In genomic region chr14:62711351-62712023, GRCh38 we compare ENCODE assay signal across 29 cellular contexts.
DNase-seq lines count a peak whose midpoint lies in the region; ATAC-seq lines count a peak whose summit lies in the region.
"Had no signal": no experiment of that assay in that cellular context is flagged by ENCODE, and none has a peak within 500 bp of the region (broad histone marks: within the 10 kb centered on the region; RNA-seq: fewer than 3 reads in every experiment).

No MANE protein-coding gene starts in this region.

- intact Hi-C loops in aorta (cut with DNase I) = no loop called here

- H3K27me3 ChIP-seq in neuronal stem cell (ENCODE audit: control insufficient read depth in 3 of 3, insufficient read depth in 3 of 3, low read depth in 1 of 3, low read length in 3 of 3) (no peaks in the 10 kb centered on the region), aorta (ENCODE audit: control insufficient read depth in 1 of 2, insufficient read depth in 2 of 2, low read length in 1 of 2) (no peaks in the 10 kb centered on the region)
- H3K27me3 ChIP-seq: adrenal gland, brain microvascular endothelial cell, Peyer's patch, SJSA1, stomach, tibial artery had no signal

- ATAC-seq in aorta (ENCODE audit: low FRiP score) = no peak
- ATAC-seq: lower lobe of right lung; mucosa of descending colon; natural killer cell treated with Interleukin-12 subunit alpha and Interleukin-12 subunit beta and Interleukin-15 and Interleukin-18, amount 100 ng/mL, for 72 hours had no signal

- H3K4me2 ChIP-seq in neuronal stem cell (ENCODE audit: insufficient read depth, low read length, poor library complexity, severe bottlenecking) = no peak overlapping the region

- H3K27ac ChIP-seq in neuronal stem cell (replicated peaks; ENCODE audit: low read length) = no peak overlapping the region
- H3K27ac ChIP-seq in aorta (ENCODE audit: low read depth in 1 of 2, low read length in 2 of 2) = no peak overlapping the region
- H3K27ac ChIP-seq: adrenal gland, brain microvascular endothelial cell, GM23248, lower lobe of right lung, Peyer's patch, SJSA1, skin epidermis, stomach, tibial artery had no signal

- no peaks in the 10 kb centered on the region for H3K9me3 ChIP-seq in neuronal stem cell (replicated peaks in 1 of 2; ENCODE audit: control insufficient read depth in 2 of 2, insufficient read depth in 1 of 2, low read depth in 1 of 2, low read length in 2 of 2)
- H3K9me3 ChIP-seq in aorta (ENCODE audit: control insufficient read depth, low read length) = no peaks in the 10 kb centered on the region
- H3K9me3 ChIP-seq: adrenal gland, lower lobe of right lung, Peyer's patch, SJSA1, stomach, tibial artery had no signal

- H4K91ac ChIP-seq in neuronal stem cell (ENCODE audit: low read depth, low read length, poor library complexity) = no peak overlapping the region

- DNase-seq in NCI-H1092 treated with DMSO at 0.1 percent for 48 hours (lab: John Stamatoyannopoulos, UW) = peak; percentile 54
- DNase-seq in NCI-H1092 (lab: John Stamatoyannopoulos, UW) = no peak
- peak; percentile 32 for DNase-seq in NCI-H2107 (lab: John Stamatoyannopoulos, UW)
- DNase-seq in SHP77 (lab: John Stamatoyannopoulos, UW) = peak; percentile 12 to 23
- DNase-seq in neuronal stem cell (ENCODE audit: low spot score) = no peak
- DNase-seq in RKO (ENCODE audit: low spot score) = no peak
- DNase-seq in hypothalamus (lab: John Stamatoyannopoulos, UW) = no peak
- DNase-seq in aorta = no peak
- DNase-seq: 8988T; activated CD4-positive, alpha-beta T cell treated with anti-CD3 and anti-CD28 coated beads, Interleukin-2, amount 50 U/mL, for 48 hours; activated CD4-positive, CD25-positive, alpha-beta regulatory T cell; activated naive CD4-positive, alpha-beta T cell treated with anti-CD3 and anti-CD28 coated beads for 36 hours; adrenal gland; brain microvascular endothelial cell; CD4-positive, alpha-beta memory T cell; DMS 273 treated with DMSO at 0.1 percent for 48 hours; effector CD8-positive, alpha-beta T cell; GM23248; KG1; lower lobe of right lung; MM.1S; mucosa of descending colon; NCI-H187 treated with DMSO at 0.1 percent for 48 hours; Peyer's patch; stomach; tibial artery had no signal

- H2AK5ac ChIP-seq in neuronal stem cell (ENCODE audit: low read depth, low read length) = peak overlapping the region; percentile 2

- WGBS in neuronal stem cell (ENCODE audit: extremely low coverage in 2 of 2, insufficient read length in 2 of 2, insufficient replicate concordance in 1 of 2), 2 donors = no CpG with 5 or more reads among the region's 7 CpGs
- 29 to 40% methylated on average over 7 of the region's 7 CpGs for WGBS in aorta, 2 donors

- no peak overlapping the region for H2BK12ac ChIP-seq in neuronal stem cell (ENCODE audit: low read length)

- H3K23ac ChIP-seq in neuronal stem cell (ENCODE audit: low read depth, low read length, poor library complexity) = no peak overlapping the region

- H4K8ac ChIP-seq in neuronal stem cell (ENCODE audit: low read depth, low read length) = no peak overlapping the region

- no peak overlapping the region for H3K4ac ChIP-seq in neuronal stem cell (ENCODE audit: low read length)

- peaks cover 0 to 4% of the 10 kb centered on the region in 2 donors for H3K4me1 ChIP-seq in neuronal stem cell (ENCODE audit: control insufficient read depth in 2 of 2, insufficient read depth in 1 of 2, low read depth in 1 of 2, low read length in 2 of 2)
- H3K4me1 ChIP-seq in aorta (ENCODE audit: control insufficient read depth in 1 of 2, insufficient read depth in 2 of 2, low read length in 2 of 2) = no peaks in the 10 kb centered on the region
- H3K4me1 ChIP-seq: adrenal gland, lower lobe of right lung, Peyer's patch, SJSA1, stomach, tibial artery had no signal

- H3K79me1 ChIP-seq in neuronal stem cell (ENCODE audit: low read depth, low read length) = no peaks in the 10 kb centered on the region

- H3K36me3 ChIP-seq in neuronal stem cell (replicated peaks in 1 of 2; ENCODE audit: control insufficient read depth in 2 of 2, insufficient read depth in 2 of 2, low read length in 2 of 2) = no peaks in the 10 kb centered on the region
- no peaks in the 10 kb centered on the region for H3K36me3 ChIP-seq in aorta (ENCODE audit: control insufficient read depth in 1 of 2, insufficient read depth in 2 of 2, low read length in 1 of 2)
- H3K36me3 ChIP-seq: adrenal gland, brain microvascular endothelial cell, lower lobe of right lung, Peyer's patch, SJSA1, stomach, tibial artery had no signal

- no peak overlapping the region for H3K14ac ChIP-seq in neuronal stem cell (ENCODE audit: low read length)

- H2BK15ac ChIP-seq in neuronal stem cell (ENCODE audit: low read length) = no peak overlapping the region

- no peak overlapping the region for H2BK120ac ChIP-seq in neuronal stem cell (ENCODE audit: low read depth, low read length)

- H2BK5ac ChIP-seq in neuronal stem cell (ENCODE audit: low read length) = no peak overlapping the region

- no peak overlapping the region for H2AFZ ChIP-seq in neuronal stem cell (ENCODE audit: low read length)
- H2AFZ ChIP-seq: GM23248 had no signal

- H3K9ac ChIP-seq in neuronal stem cell (ENCODE audit: low read depth, low read length, poor library complexity) = no peak overlapping the region
- H3K9ac ChIP-seq: GM23248 had no signal

- no peak overlapping the region for H3K4me3 ChIP-seq in neuronal stem cell (ENCODE audit: low read length in 2 of 2)
- no peak overlapping the region for H3K4me3 ChIP-seq in aorta (ENCODE audit: low read length in 2 of 2)
- H3K4me3 ChIP-seq: adrenal gland, GM23248, lower lobe of right lung, mucosa of descending colon, Peyer's patch, SJSA1, skin epidermis, stomach, tibial artery had no signal

- peak overlapping the region; percentile 27 for H3K18ac ChIP-seq in neuronal stem cell (ENCODE audit: low read length)

Comparison
In these comparisons a context has a peak if more than half of its experiments do, and no peak if none do; other contexts are left out.
1. DNase-seq: peak in NCI-H1092 treated with DMSO at 0.1 percent for 48 hours (single experiment), NCI-H2107 (single experiment) and SHP77 (2 of 2); none in NCI-H1092 (single experiment), neuronal stem cell (single experiment), RKO (single experiment), hypothalamus (0 of 51) and aorta (0 of 2).